16 cellular contexts compared by ENCODE assay signal in genomic region chr1:64757213-64757612, GRCh38.
"Had no signal": no experiment of that assay in that cellular context is flagged by ENCODE, and none has a peak within 500 bp of the region (broad histone marks: within the 10 kb centered on the region; RNA-seq: fewer than 3 reads in every experiment).

No MANE protein-coding gene starts in this region.

- H3K27ac ChIP-seq: left lung, neural progenitor cell, psoas muscle had no signal

- DNase-seq: activated CD4-positive, alpha-beta T cell treated with anti-CD3 and anti-CD28 coated beads, Interleukin-2, amount 50 U/mL, for 1 hour; activated CD4-positive, CD25-positive, alpha-beta regulatory T cell treated with anti-CD3 and anti-CD28 coated beads, Interleukin-2, amount 50 U/mL, for 72 hours; activated CD8-positive, alpha-beta memory T cell treated with anti-CD3 and anti-CD28 coated beads, Interleukin-2, amount 50 U/mL, for 4 hours; activated naive CD4-positive, alpha-beta T cell treated with anti-CD3 and anti-CD28 coated beads for 36 hours; activated T-cell treated with anti-CD3 and anti-CD28 coated beads, Interleukin-2, amount 50 U/mL, for 4 hours; aorta; cortex of kidney; hypothalamus; islet precursor cell; left lung; naive B cell; psoas muscle; stimulated activated naive CD4-positive, alpha-beta T cell; T-cell had no signal

- H3K36me3 ChIP-seq: left lung, neural progenitor cell had no signal

- H3K27me3 ChIP-seq: left lung, neural progenitor cell had no signal

- ATAC-seq: activated T-cell treated with anti-CD3 and anti-CD28 coated beads, Interleukin-2, amount 50 U/mL, for 4 hours; left lung; psoas muscle; sciatic nerve; T-cell had no signal

- H3K4me1 ChIP-seq: left lung, psoas muscle had no signal

- H3K9ac ChIP-seq: neural progenitor cell had no signal

- H3K4me3 ChIP-seq: left lung, neural progenitor cell, psoas muscle had no signal
